17 cellular contexts compared by ENCODE assay signal in genomic region chr13:26962671-26963070, GRCh38.
"Had no signal": no experiment of that assay in that cellular context is flagged by ENCODE, and none has a peak within 500 bp of the region (broad histone marks: within the 10 kb centered on the region; RNA-seq: fewer than 3 reads in every experiment).

No MANE protein-coding gene starts in this region.

- DNase-seq: activated CD4-positive, alpha-beta T cell treated with anti-CD3 and anti-CD28 coated beads, Interleukin-2, amount 10 ng/mL, durations not matched to agents 7 days and 5 days; activated CD8-positive, alpha-beta memory T cell treated with anti-CD3 and anti-CD28 coated beads for 24 hours; activated gamma-delta T cell treated with Interleukin-2 at 50 U/mL for 16 hours; amniotic stem cell; caudate nucleus; hippocampal formation; midbrain; naive thymus-derived CD4-positive, alpha-beta T cell; retina; stimulated activated CD4-positive, alpha-beta T cell treated with anti-CD3 and anti-CD28 coated beads, Interleukin-15, amount 100 ng/mL, for 24 hours; stimulated activated CD4-positive, alpha-beta T cell treated with anti-CD3 and anti-CD28 coated beads, Interleukin-4, amount 100 ng/mL, for 24 hours; stimulated activated naive CD4-positive, alpha-beta T cell; substantia nigra had no signal

- H3K9me3 ChIP-seq: tibial nerve had no signal

- H3K4me3 ChIP-seq: lung, tibial nerve had no signal

- H3K27ac Mint-ChIP-seq: activated CD4-positive, alpha-beta T cell treated with anti-CD3 and anti-CD28 coated beads, Interleukin-2, amount 10 ng/mL, durations not matched to agents 7 days and 5 days; activated naive CD8-positive, alpha-beta T cell; naive thymus-derived CD4-positive, alpha-beta T cell had no signal

- ATAC-seq: esophagus mucosa; naive thymus-derived CD4-positive, alpha-beta T cell had no signal

- H3K27ac ChIP-seq: tibial nerve had no signal

- H3K36me3 ChIP-seq: tibial nerve had no signal

- H3K9me3 Mint-ChIP-seq: activated CD4-positive, alpha-beta T cell treated with anti-CD3 and anti-CD28 coated beads, Interleukin-2, amount 10 ng/mL, durations not matched to agents 7 days and 5 days had no signal

- H3K4me1 Mint-ChIP-seq: activated CD4-positive, alpha-beta T cell treated with anti-CD3 and anti-CD28 coated beads, Interleukin-2, amount 10 ng/mL, durations not matched to agents 7 days and 5 days; naive thymus-derived CD4-positive, alpha-beta T cell had no signal

- H3K27me3 Mint-ChIP-seq: activated CD4-positive, alpha-beta T cell treated with anti-CD3 and anti-CD28 coated beads, Interleukin-2, amount 10 ng/mL, durations not matched to agents 7 days and 5 days; activated naive CD8-positive, alpha-beta T cell had no signal

- H3K36me3 Mint-ChIP-seq: activated naive CD8-positive, alpha-beta T cell; naive thymus-derived CD4-positive, alpha-beta T cell had no signal

- H3K27me3 ChIP-seq: tibial nerve had no signal

- H3K4me3 Mint-ChIP-seq: activated CD4-positive, alpha-beta T cell treated with anti-CD3 and anti-CD28 coated beads, Interleukin-2, amount 10 ng/mL, durations not matched to agents 7 days and 5 days; activated naive CD8-positive, alpha-beta T cell; naive thymus-derived CD4-positive, alpha-beta T cell had no signal
